In genomic region chr6:168133186-168133585, GRCh38 we compare ENCODE assay signal across 1 cellular context.
TF ChIP-seq lines count a peak whose summit lies in the region.

No MANE protein-coding gene starts in this region.

TF ChIP-seq in GM23338, 12 proteins besides CTCF, POLR2A, EP300 and RAD21 (continued from another document):
- TF ChIP-seq STAT1 (IDR thresholded peaks at IDR 0.05; ENCODE audit: unreplicated experiment) (no peak), EZH2 (IDR thresholded peaks at IDR 0.05; ENCODE audit: low read depth, unreplicated experiment) (no peak), REST (IDR thresholded peaks at IDR 0.05; ENCODE audit: unreplicated experiment) (no peak), NANOG (IDR thresholded peaks at IDR 0.05; ENCODE audit: borderline replicate concordance) (no peak), ZNF114 (CRISPR knock-in tag; IDR thresholded peaks at IDR 0.05) (no peak), ZNF331 (CRISPR knock-in tag; IDR thresholded peaks at IDR 0.05; ENCODE audit: low read depth) (no peak), ETS1 (IDR thresholded peaks at IDR 0.05) (no peak)
